24 cellular contexts compared by ENCODE assay signal in the genomic region with DNA sequence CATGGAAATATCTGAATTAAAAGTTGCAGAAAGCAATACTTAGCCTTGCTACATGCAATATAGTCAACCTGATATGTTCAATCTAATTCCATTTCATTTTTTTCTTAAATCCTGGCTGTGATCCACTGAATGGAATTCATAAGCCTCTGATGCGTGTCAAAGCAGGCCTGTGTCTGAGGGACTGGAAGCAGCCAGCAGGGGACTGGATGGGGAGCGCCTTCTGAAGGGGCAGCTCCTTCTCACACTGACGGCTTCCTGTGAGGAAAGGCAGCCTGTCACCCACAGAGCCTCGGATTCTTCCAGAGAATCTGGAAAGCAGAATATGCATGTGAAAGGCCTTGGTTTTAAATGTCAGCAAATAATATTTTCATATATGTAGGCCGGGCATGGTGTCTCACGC.
A peak's percentile ranks its signal among the peaks of the same experiment; 100 is the strongest.
DNase-seq lines count a peak whose midpoint lies in the region; ATAC-seq and TF ChIP-seq lines count a peak whose summit lies in the region.
"Had no signal": no experiment of that assay in that cellular context is flagged by ENCODE, and none has a peak within 500 bp of the region (broad histone marks: within the 10 kb centered on the region; RNA-seq: fewer than 3 reads in every experiment).

No MANE protein-coding gene starts in this region.

- H3K4ac ChIP-seq in neuronal stem cell (ENCODE audit: low read length): no peak overlapping the region

- DNase-seq in GM23338 (ENCODE audit: low spot score): no peak
- DNase-seq in NCI-H2171 (lab: John Stamatoyannopoulos, UW): peak; percentile 63
- DNase-seq in foreskin keratinocyte: peak; percentile 16 to 43
- DNase-seq in neuronal stem cell (ENCODE audit: low spot score): no peak
- DNase-seq in middle frontal gyrus (ENCODE audit: extremely low spot score, low spot score): no peak
- DNase-seq in effector memory CD8-positive, alpha-beta T cell: no peak
- DNase-seq: activated CD4-positive, alpha-beta T cell treated with anti-CD3 and anti-CD28 coated beads for 36 hours; activated CD8-positive, alpha-beta T cell treated with anti-CD3 and anti-CD28 coated beads, Interleukin-2, amount 10 ng/mL, durations not matched to agents 7 days and 5 days; activated gamma-delta T cell treated with Interleukin-2 at 50 U/mL for 16 hours; activated naive CD8-positive, alpha-beta T cell treated with anti-CD3 and anti-CD28 coated beads, Interleukin-2, amount 50 U/mL, for 24 hours; activated T-cell treated with anti-CD3 and anti-CD28 coated beads for 4 hours; COR-L47; HCEC 1CT; NCI-H1105 treated with DMSO at 0.1 percent for 48 hours; NCI-H2029 treated with DMSO at 0.1 percent for 48 hours; NCI-H82; nucleus accumbens; T-helper 1 cell had no signal

- H3K9me3 ChIP-seq in neuronal stem cell (replicated peaks in 1 of 2; ENCODE audit: control insufficient read depth in 2 of 2, insufficient read depth in 1 of 2, low read depth in 1 of 2, low read length in 2 of 2): no peaks in the 10 kb centered on the region
- H3K9me3 ChIP-seq: upper lobe of left lung had no signal

- no peak overlapping the region for H2BK12ac ChIP-seq in neuronal stem cell (ENCODE audit: low read length)

- no peaks in the 10 kb centered on the region for H3K4me1 ChIP-seq in GM23338 (ENCODE audit: insufficient read depth)
- no peaks in the 10 kb centered on the region for H3K4me1 ChIP-seq in foreskin keratinocyte
- peaks cover 0 to 10% of the 10 kb centered on the region in 2 donors for H3K4me1 ChIP-seq in neuronal stem cell (ENCODE audit: control insufficient read depth in 2 of 2, insufficient read depth in 1 of 2, low read depth in 1 of 2, low read length in 2 of 2)

- H3K79me1 ChIP-seq in neuronal stem cell (ENCODE audit: low read depth, low read length): no peaks in the 10 kb centered on the region

- H3K4me2 ChIP-seq in GM23338 (no peak overlapping the region), neuronal stem cell (ENCODE audit: insufficient read depth, low read length, poor library complexity, severe bottlenecking) (no peak overlapping the region)
- H3K4me2 ChIP-seq: BLaER1 treated with 17β-estradiol and CSF1 and Interleukin-3, amounts not matched to agents 10 nM and 100 nM had no signal

- H3K4me3 ChIP-seq in GM23338 (no peak overlapping the region), neuronal stem cell (ENCODE audit: low read length in 2 of 2) (no peak overlapping the region)
- H3K4me3 ChIP-seq: BLaER1 treated with 17β-estradiol and CSF1 and Interleukin-3, amounts not matched to agents 10 nM and 100 nM; dorsolateral prefrontal cortex; K562; upper lobe of left lung had no signal

- no peak overlapping the region for H2AFZ ChIP-seq in GM23338
- H2AFZ ChIP-seq in neuronal stem cell (ENCODE audit: low read length): peak overlapping the region; percentile 46

- no peaks in the 10 kb centered on the region for H3K79me2 ChIP-seq in GM23338 (replicated peaks; ENCODE audit: insufficient read depth)

- no CpG with 5 or more reads among the region's 6 CpGs for WGBS in neuronal stem cell (ENCODE audit: extremely low coverage in 2 of 2, insufficient read length in 2 of 2, insufficient replicate concordance in 1 of 2), 2 donors

- no peak overlapping the region for H2BK120ac ChIP-seq in neuronal stem cell (ENCODE audit: low read depth, low read length)

- H3K27me3 ChIP-seq in GM23338 (ENCODE audit: insufficient read depth) (no peaks in the 10 kb centered on the region), foreskin keratinocyte (peaks cover 2% of the 10 kb centered on the region), neuronal stem cell (ENCODE audit: control insufficient read depth in 3 of 3, insufficient read depth in 3 of 3, low read depth in 1 of 3, low read length in 3 of 3) (no peaks in the 10 kb centered on the region)
- H3K27me3 ChIP-seq: BLaER1 treated with 17β-estradiol and CSF1 and Interleukin-3, amounts not matched to agents 10 nM and 100 nM; upper lobe of left lung had no signal

- no peaks in the 10 kb centered on the region for H4K20me1 ChIP-seq in GM23338 (replicated peaks; ENCODE audit: insufficient read depth)
- H4K20me1 ChIP-seq: BLaER1 treated with 17β-estradiol and CSF1 and Interleukin-3, amounts not matched to agents 10 nM and 100 nM had no signal

- H3K4me1 Mint-ChIP-seq in GM23338: no peaks in the 10 kb centered on the region
- H3K4me1 Mint-ChIP-seq in effector memory CD8-positive, alpha-beta T cell (ENCODE audit: low read depth in 2 of 2): no peaks in the 10 kb centered on the region
- H3K4me1 Mint-ChIP-seq: activated CD4-positive, alpha-beta T cell treated with anti-CD3 and anti-CD28 coated beads for 36 hours; activated naive CD8-positive, alpha-beta T cell treated with anti-CD3 and anti-CD28 coated beads, Interleukin-2, amount 50 U/mL, for 24 hours; memory B cell had no signal

- H3K36me3 Mint-ChIP-seq in GM23338 (ENCODE audit: low read depth): no peaks in the 10 kb centered on the region
- no peaks in the 10 kb centered on the region for H3K36me3 Mint-ChIP-seq in effector memory CD8-positive, alpha-beta T cell (ENCODE audit: insufficient read depth)
- H3K36me3 Mint-ChIP-seq: memory B cell had no signal

- no peak overlapping the region for H3K18ac ChIP-seq in neuronal stem cell (ENCODE audit: low read length)

- H4K91ac ChIP-seq in neuronal stem cell (ENCODE audit: low read depth, low read length, poor library complexity): no peak overlapping the region

- H3K9me3 Mint-ChIP-seq in GM23338: no peaks in the 10 kb centered on the region; the same call in 1 of the 3 replicates
- H3K9me3 Mint-ChIP-seq in effector memory CD8-positive, alpha-beta T cell: no peaks in the 10 kb centered on the region
- H3K9me3 Mint-ChIP-seq: activated naive CD8-positive, alpha-beta T cell treated with anti-CD3 and anti-CD28 coated beads, Interleukin-2, amount 50 U/mL, for 24 hours; memory B cell had no signal

- TF ChIP-seq CTCF in GM23338 (conservative IDR thresholded peaks at IDR 0.05; ENCODE audit: low read depth in 2 of 2): no peak
- peak; percentile 15 for TF ChIP-seq CTCF in foreskin keratinocyte (conservative IDR thresholded peaks at IDR 0.05)

- H3K27ac Mint-ChIP-seq in GM23338: no peak overlapping the region
- H3K27ac Mint-ChIP-seq in effector memory CD8-positive, alpha-beta T cell: no peak overlapping the region
- H3K27ac Mint-ChIP-seq: activated CD4-positive, alpha-beta T cell treated with anti-CD3 and anti-CD28 coated beads for 36 hours; activated CD8-positive, alpha-beta T cell treated with anti-CD3 and anti-CD28 coated beads, Interleukin-2, amount 10 ng/mL, durations not matched to agents 7 days and 5 days; activated naive CD8-positive, alpha-beta T cell treated with anti-CD3 and anti-CD28 coated beads, Interleukin-2, amount 50 U/mL, for 24 hours; memory B cell had no signal

- peak; percentile 67 for ATAC-seq in GM23338
- ATAC-seq in foreskin keratinocyte: peak; percentile 24
- ATAC-seq in HG03520 (IDR thresholded peaks at IDR 0.05; ENCODE audit: unreplicated experiment): no peak
- no peak for ATAC-seq in effector memory CD8-positive, alpha-beta T cell (replicated peaks)
- ATAC-seq: activated CD4-positive, alpha-beta T cell treated with anti-CD3 and anti-CD28 coated beads for 36 hours; activated CD8-positive, alpha-beta T cell treated with anti-CD3 and anti-CD28 coated beads, Interleukin-2, amount 10 ng/mL, durations not matched to agents 7 days and 5 days; activated naive CD8-positive, alpha-beta T cell treated with anti-CD3 and anti-CD28 coated beads, Interleukin-2, amount 50 U/mL, for 24 hours; K562 had no signal

- H3F3A ChIP-seq in GM23338 (replicated peaks; ENCODE audit: low read depth): no peaks in the 10 kb centered on the region

- no peak overlapping the region for H3K23ac ChIP-seq in neuronal stem cell (ENCODE audit: low read depth, low read length, poor library complexity)

- H3K27me3 Mint-ChIP-seq in GM23338 (ENCODE audit: insufficient read depth, low read depth, poor library complexity): peaks cover 8% of the 10 kb centered on the region
- H3K27me3 Mint-ChIP-seq in effector memory CD8-positive, alpha-beta T cell: peaks cover 11 to 35% of the 10 kb centered on the region in 2 donors
- H3K27me3 Mint-ChIP-seq: activated CD4-positive, alpha-beta T cell treated with anti-CD3 and anti-CD28 coated beads for 36 hours; activated naive CD8-positive, alpha-beta T cell treated with anti-CD3 and anti-CD28 coated beads, Interleukin-2, amount 50 U/mL, for 24 hours had no signal

- H3K9me2 ChIP-seq in GM23338 (ENCODE audit: insufficient read depth): no peaks in the 10 kb centered on the region

- no peak overlapping the region for H4K8ac ChIP-seq in neuronal stem cell (ENCODE audit: low read depth, low read length)

- H3K14ac ChIP-seq in neuronal stem cell (ENCODE audit: low read length): no peak overlapping the region

- no peaks in the 10 kb centered on the region for H3K36me3 ChIP-seq in GM23338 (ENCODE audit: insufficient read depth)
- H3K36me3 ChIP-seq in neuronal stem cell (replicated peaks in 1 of 2; ENCODE audit: control insufficient read depth in 2 of 2, insufficient read depth in 2 of 2, low read length in 2 of 2): no peaks in the 10 kb centered on the region
- H3K36me3 ChIP-seq: BLaER1 treated with 17β-estradiol and CSF1 and Interleukin-3, amounts not matched to agents 10 nM and 100 nM; upper lobe of left lung had no signal

- H2BK5ac ChIP-seq in neuronal stem cell (ENCODE audit: low read length): no peak overlapping the region

- H3K9ac ChIP-seq in neuronal stem cell (ENCODE audit: low read depth, low read length, poor library complexity): no peak overlapping the region
- H3K9ac ChIP-seq: BLaER1 treated with 17β-estradiol and CSF1 and Interleukin-3, amounts not matched to agents 10 nM and 100 nM had no signal

- no peak overlapping the region for H2AK5ac ChIP-seq in neuronal stem cell (ENCODE audit: low read depth, low read length)

- H3K27ac ChIP-seq in GM23338 (ENCODE audit: low read depth) (no peak overlapping the region), foreskin keratinocyte (no peak overlapping the region), neuronal stem cell (replicated peaks; ENCODE audit: low read length) (no peak overlapping the region)
- H3K27ac ChIP-seq: BLaER1 treated with 17β-estradiol and CSF1 and Interleukin-3, amounts not matched to agents 10 nM and 100 nM had no signal

- no peak overlapping the region for H2BK15ac ChIP-seq in neuronal stem cell (ENCODE audit: low read length)

- H3K4me3 Mint-ChIP-seq in GM23338: no peak overlapping the region
- no peak overlapping the region for H3K4me3 Mint-ChIP-seq in effector memory CD8-positive, alpha-beta T cell
- H3K4me3 Mint-ChIP-seq: activated CD4-positive, alpha-beta T cell treated with anti-CD3 and anti-CD28 coated beads for 36 hours; activated CD8-positive, alpha-beta T cell treated with anti-CD3 and anti-CD28 coated beads, Interleukin-2, amount 10 ng/mL, durations not matched to agents 7 days and 5 days; activated naive CD8-positive, alpha-beta T cell treated with anti-CD3 and anti-CD28 coated beads, Interleukin-2, amount 50 U/mL, for 24 hours; memory B cell had no signal

TF ChIP-seq in GM23338, 12 proteins besides CTCF, POLR2A, EP300 and RAD21:
- TF ChIP-seq POLR2AphosphoS5 (IDR thresholded peaks at IDR 0.05; ENCODE audit: low read depth) (no peak), EZH2 (IDR thresholded peaks at IDR 0.05; ENCODE audit: low read depth, unreplicated experiment) (no peak), ZNF114 (CRISPR knock-in tag; IDR thresholded peaks at IDR 0.05) (no peak)

Comparison
In these comparisons a context has a peak if more than half of its experiments do, and no peak if none do; other contexts are left out.
1. ATAC-seq: peak in GM23338 (single experiment) and foreskin keratinocyte (single experiment); none in HG03520 (single experiment) and effector memory CD8-positive, alpha-beta T cell (single experiment).
2. DNase-seq: peak in NCI-H2171 (single experiment) and foreskin keratinocyte (2 of 2); none in GM23338 (single experiment), neuronal stem cell (single experiment), middle frontal gyrus (single experiment) and effector memory CD8-positive, alpha-beta T cell (0 of 3).